8 cellular contexts compared by ENCODE assay signal in the genomic region with DNA sequence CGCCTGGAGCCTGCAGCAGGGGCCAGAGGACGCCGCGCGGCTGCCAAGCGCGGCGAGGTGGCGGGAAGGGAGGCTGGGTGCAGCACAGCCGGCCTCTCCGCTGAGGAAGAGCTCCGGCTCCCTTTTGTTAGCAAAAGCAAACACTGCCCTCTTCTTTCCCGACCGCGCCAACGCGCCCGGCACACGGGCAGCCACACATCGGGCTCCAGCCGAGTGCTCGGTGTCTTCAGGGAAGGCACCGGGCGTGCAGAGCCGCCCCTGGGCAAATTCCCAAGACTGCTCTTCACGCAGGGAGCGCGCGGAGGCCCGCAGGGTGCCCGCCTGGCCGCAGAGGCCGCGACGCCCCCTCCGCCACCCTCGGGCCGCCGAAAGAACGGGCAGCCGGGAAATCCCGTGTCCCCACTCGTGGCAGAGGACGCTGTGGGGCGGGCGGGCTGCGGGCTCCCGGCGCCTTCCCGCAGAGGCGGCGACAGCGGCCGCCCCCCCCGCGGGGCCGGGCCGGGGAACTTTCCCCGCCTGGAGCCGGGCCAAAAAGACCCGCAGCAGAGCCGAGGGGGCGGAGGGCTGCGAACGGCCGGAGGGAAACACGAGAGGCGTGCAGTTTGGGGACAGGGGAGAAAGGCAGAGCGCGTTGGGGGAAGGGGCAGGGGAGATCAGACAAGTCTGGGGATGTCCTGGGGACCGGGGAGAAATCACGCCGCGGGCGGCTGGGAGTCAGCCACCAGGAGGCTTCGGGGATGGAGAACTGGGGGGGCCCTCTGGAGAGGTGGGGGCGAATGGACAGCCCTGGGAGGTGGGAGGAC. TPM values are rescaled to one million over a fixed set of nuclear protein-coding genes. Genes with fewer than 3 reads are reported as not detected.
DNase-seq lines count a peak whose midpoint lies in the region; ATAC-seq and TF ChIP-seq lines count a peak whose summit lies in the region.

No MANE protein-coding gene starts in this region.

- DNase-seq in DMS 273 (lab: John Stamatoyannopoulos, UW; ENCODE audit: unreplicated experiment) (peak; percentile 87), HT1080 (ENCODE audit: low read depth) (peak; percentile 77), OCI-LY7 (ENCODE audit: low spot score) (peak; percentile 88), astrocyte of the spinal cord (ENCODE audit: low read depth, low spot score) (peak; percentile 73), renal cortical epithelial cell (ENCODE audit: low read depth) (peak; percentile 58)

- POLR2A ChIA-PET in OCI-LY7 (lab: Charles Lee), result interaction anchor here (0.5 to 3.0 kb wide), 7 partner anchors 33 to 297 kb away, joined by 3 to 11 read pairs (median 4); no protein-coding TSS in a partner anchor

- H3K36me3 ChIP-seq in OCI-LY7 (ENCODE audit: insufficient read depth, low read length) (no peaks in the 10 kb centered on the region), iPS-15b (ENCODE audit: control insufficient read depth, insufficient read depth, low read length) (no peaks in the 10 kb centered on the region)

- H3K9me2 ChIP-seq in OCI-LY7 (ENCODE audit: insufficient read depth, low read length), result no peaks in the 10 kb centered on the region

- H3K79me2 ChIP-seq in OCI-LY7 (ENCODE audit: insufficient read depth, low read depth, low read length), result peaks cover 42% of the 10 kb centered on the region

- ATAC-seq in HG02852 (IDR thresholded peaks at IDR 0.05; ENCODE audit: unreplicated experiment) (no peak), GM21367 (IDR thresholded peaks at IDR 0.05; ENCODE audit: unreplicated experiment) (no peak)

- BruUV-seq in OCI-LY7 (replicated peaks; lab: Mats Ljungman, UMichigan), result no TSS peak

- no peaks in the 10 kb centered on the region for H3K9me3 ChIP-seq in OCI-LY7 (ENCODE audit: low read length)
- no peaks in the 10 kb centered on the region for H3K9me3 ChIP-seq in iPS-15b (ENCODE audit: control insufficient read depth, insufficient read depth, low read length)

- peaks cover 71% of the 10 kb centered on the region for H3K27me3 ChIP-seq in iPS-15b (ENCODE audit: control insufficient read depth, insufficient read depth, low read length)

- H3K4me3 ChIP-seq in OCI-LY7 (ENCODE audit: low read depth, low read length, poor library complexity, severe bottlenecking), result peak overlapping the region; percentile 77
- H3K4me3 ChIP-seq in astrocyte of the spinal cord (ENCODE audit: low read depth, low read length), result peak overlapping the region; percentile 64
- peak overlapping the region; percentile 75 for H3K4me3 ChIP-seq in iPS-15b (ENCODE audit: low read depth, low read length)

- intact Hi-C loops in OCI-LY7 (cut with micrococcal nuclease; ENCODE audit: unreplicated experiment), result loop anchor here (1.0 to 10.0 kb wide), 7 partner anchors 34 to 432 kb away; no protein-coding TSS in a partner anchor

- in situ Hi-C loops in astrocyte of the spinal cord (cut with HindIII; ENCODE audit: low sequenced_read_pairs), result no loop called here

- TF ChIP-seq CTCF in OCI-LY7 (conservative IDR thresholded peaks at IDR 0.05; ENCODE audit: low read length), result peak; percentile 68
- TF ChIP-seq CTCF in astrocyte of the spinal cord (IDR thresholded peaks at IDR 0.05; ENCODE audit: low read depth, low read length), result peak; percentile 52

- H2AFZ ChIP-seq in OCI-LY7 (ENCODE audit: low read length), result peak overlapping the region; percentile 69

- H4K20me1 ChIP-seq in OCI-LY7 (ENCODE audit: insufficient read depth, low read length), result peaks cover 23% of the 10 kb centered on the region; the same call in 1 of the 2 replicates

- peak overlapping the region; percentile 37 for H3K9ac ChIP-seq in iPS-15b (ENCODE audit: low read depth, low read length)

- CTCF ChIA-PET in OCI-LY7 (lab: Charles Lee; ENCODE audit: unreplicated experiment), result interaction anchor here (1.0 to 2.2 kb wide), 2 partner anchors 31 to 113 kb away, joined by 8 to 15 read pairs; no protein-coding TSS in a partner anchor

- peaks cover 40% of the 10 kb centered on the region for H3K4me1 ChIP-seq in OCI-LY7 (ENCODE audit: insufficient read depth, low read length, poor library complexity, severe bottlenecking)
- H3K4me1 ChIP-seq in iPS-15b (ENCODE audit: control insufficient read depth, insufficient read depth, low read length), result peaks cover 21% of the 10 kb centered on the region

- peak overlapping the region; percentile 58 for H3K27ac ChIP-seq in OCI-LY7 (ENCODE audit: low read depth, low read length, poor library complexity, severe bottlenecking)

- peak overlapping the region; percentile 91 for H3K4me2 ChIP-seq in OCI-LY7 (ENCODE audit: low read length)

RNA-seq across cellular contexts. Expression of a gene that starts 0.9 kb away (rescaled TPM):
- total RNA-seq in HT1080 (2014; rRNA removed; shearing (Covaris generic)), result 30.1 and 30.8 TPM in 2 replicates
- 35.2 and 38.4 TPM in 2 replicates for polyA plus RNA-seq in HT1080 (2015; cell fraction: cytosol; rRNA removed)
- 79.5 and 90.2 TPM in 2 replicates for polyA plus RNA-seq in HT1080 (2015; cell fraction: nucleus; rRNA removed)
- 49.0 and 59.7 TPM in 2 replicates for total RNA-seq in OCI-LY7 (2014; rRNA removed; shearing (Covaris generic))
- total RNA-seq in OCI-LY7 (2022) (78.3 and 89.7 TPM in 2 replicates), renal cortical epithelial cell (12.7 and 65.4 TPM in 2 replicates)
